In the genomic region with DNA sequence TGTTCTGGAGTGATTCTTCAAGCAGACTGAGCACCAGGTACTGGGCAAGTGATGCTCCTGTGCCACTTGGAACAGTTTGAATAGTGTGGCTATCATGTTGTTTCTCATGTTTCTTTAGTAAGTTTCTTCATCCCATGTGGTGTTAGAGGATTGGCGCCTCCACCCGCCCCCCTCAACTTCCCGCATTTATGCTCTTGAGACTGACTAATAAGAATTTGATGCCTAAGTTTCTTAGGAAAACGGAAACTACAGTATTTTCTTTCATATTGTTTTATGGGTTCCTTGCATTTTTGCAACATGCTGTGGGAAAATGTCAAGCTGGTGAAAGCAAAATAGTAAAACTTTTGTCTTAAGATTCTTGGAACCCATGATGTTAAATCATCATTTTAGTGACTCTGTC, we compare ENCODE assay signal across 16 cellular contexts.
DNase-seq lines count a peak whose midpoint lies in the region; ATAC-seq and FAIRE-seq lines count a peak whose summit lies in the region.
"Had no signal": no experiment of that assay in that cellular context is flagged by ENCODE, and none has a peak within 500 bp of the region (broad histone marks: within the 10 kb centered on the region; RNA-seq: fewer than 3 reads in every experiment).

No MANE protein-coding gene starts in this region.

- ATAC-seq in GM18511 (IDR thresholded peaks at IDR 0.05; ENCODE audit: unreplicated experiment), result no peak

- DNase-seq in GM19239 (ENCODE audit: insufficient read length, low spot score), result no peak
- DNase-seq in caudate nucleus (lab: John Stamatoyannopoulos, UW), result peak in 2 of 61 donors; percentile 6 to 10
- peak; percentile 11 for DNase-seq in left kidney (ENCODE audit: low read depth, low spot score)
- peak; percentile 60 for DNase-seq in stromal cell of bone marrow (ENCODE audit: low read depth)
- no peak for DNase-seq in stimulated activated naive CD4-positive, alpha-beta T cell (lab: John Stamatoyannopoulos, UW)
- no peak for DNase-seq in 8988T
- DNase-seq: C1 segment of cervical spinal cord; Calu3; CD4-positive, alpha-beta T cell; DMS79; EL had no signal

- H3K27ac ChIP-seq in caudate nucleus (ENCODE audit: low read depth, low read length), result peak overlapping the region; percentile 50

- peak; percentile 21 for FAIRE-seq in GM19239 (lab: Jason Lieb, UNC)
- FAIRE-seq: A204.1, G401.6, GM12892, H1 had no signal

Comparison
In these comparisons a context has a peak if more than half of its experiments do, and no peak if none do; other contexts are left out.
1. DNase-seq: peak in left kidney (single experiment) and stromal cell of bone marrow (single experiment); none in GM19239 (single experiment), stimulated activated naive CD4-positive, alpha-beta T cell (0 of 6) and 8988T (single experiment).